ENCODE assay signal across 33 cellular contexts in genomic region chr1:80846966-80847365, GRCh38.
"Had no signal": no experiment of that assay in that cellular context is flagged by ENCODE, and none has a peak within 500 bp of the region (broad histone marks: within the 10 kb centered on the region; RNA-seq: fewer than 3 reads in every experiment).

No MANE protein-coding gene starts in this region.

- H3K4me3 Mint-ChIP-seq: activated B cell treated with CpG ODN at 0.5 μM for 24 hours; activated CD4-positive, alpha-beta memory T cell treated with anti-CD3 and anti-CD28 coated beads for 36 hours; activated naive CD4-positive, alpha-beta T cell treated with anti-CD3 and anti-CD28 coated beads for 36 hours; activated T-cell treated with anti-CD3 and anti-CD28 coated beads, Interleukin-2, amount 50 U/mL, for 4 hours; activated T-helper 1 cell treated with anti-CD3 and anti-CD28 coated beads, Interleukin-12 subunit alpha, Interleukin-12 subunit beta, Interleukin-2, Interleukin-4 antibody, amounts not matched to agents 30 ng/mL and 10 ng/mL and 1 ng/mL, durations not matched to agents 14 hours and 24 hours and 36 hours; brain; central memory CD8-positive, alpha-beta T cell; T-helper 1 cell treated with Interleukin-12 subunit alpha and Interleukin-12 subunit beta and Interleukin-4 antibody, amounts not matched to agents 30 μg/mL and 1 μg/mL, for 36 hours had no signal

- H3K27ac Mint-ChIP-seq: activated B cell treated with CpG ODN at 0.5 μM for 24 hours; activated CD4-positive, alpha-beta memory T cell treated with anti-CD3 and anti-CD28 coated beads for 36 hours; activated naive CD4-positive, alpha-beta T cell treated with anti-CD3 and anti-CD28 coated beads for 36 hours; activated naive CD4-positive, alpha-beta T cell treated with anti-CD3 and anti-CD28 coated beads, Interleukin-2, amount 50 U/mL, for 72 hours; activated T-helper 1 cell treated with anti-CD3 and anti-CD28 coated beads, Interleukin-12 subunit alpha, Interleukin-12 subunit beta, Interleukin-2, Interleukin-4 antibody, amounts not matched to agents 30 ng/mL and 10 ng/mL and 1 ng/mL, durations not matched to agents 14 hours and 24 hours and 36 hours; brain; T-helper 1 cell treated with Interleukin-12 subunit alpha and Interleukin-12 subunit beta and Interleukin-4 antibody, amounts not matched to agents 30 μg/mL and 1 μg/mL, for 36 hours had no signal

- H3K36me3 Mint-ChIP-seq: activated CD4-positive, alpha-beta memory T cell treated with anti-CD3 and anti-CD28 coated beads for 36 hours; activated naive CD4-positive, alpha-beta T cell treated with anti-CD3 and anti-CD28 coated beads, Interleukin-2, amount 50 U/mL, for 72 hours; brain had no signal

- ATAC-seq: activated naive CD4-positive, alpha-beta T cell treated with anti-CD3 and anti-CD28 coated beads, Interleukin-2, amount 50 U/mL, for 72 hours; activated T-cell treated with anti-CD3 and anti-CD28 coated beads, Interleukin-2, amount 50 U/mL, for 4 hours; Panc1 had no signal

- H3K4me1 ChIP-seq: SJSA1 had no signal

- H3K27ac ChIP-seq: cardiac muscle cell, SJSA1, VCaP had no signal

- DNase-seq: activated B cell treated with CpG ODN at 0.5 μM for 24 hours; activated CD4-positive, alpha-beta memory T cell treated with anti-CD3 and anti-CD28 coated beads for 36 hours; activated CD4-positive, alpha-beta T cell treated with anti-CD3 and anti-CD28 coated beads for 4 hours; activated CD4-positive, alpha-beta T cell treated with anti-CD3 and anti-CD28 coated beads, Interleukin-2, amount 50 U/mL, for 1 hour; activated CD4-positive, CD25-positive, alpha-beta regulatory T cell treated with anti-CD3 and anti-CD28 coated beads, Interleukin-2, amount 50 U/mL, for 72 hours; activated CD8-positive, alpha-beta memory T cell treated with anti-CD3 and anti-CD28 coated beads, Interleukin-2, amount 50 U/mL, for 4 hours; activated gamma-delta T cell treated with Interleukin-2 at 50 U/mL for 16 hours; activated naive CD4-positive, alpha-beta T cell treated with anti-CD3 and anti-CD28 coated beads for 36 hours; activated T-cell treated with anti-CD3 and anti-CD28 coated beads for 4 hours; activated T-cell treated with anti-CD3 and anti-CD28 coated beads, Interleukin-2, amount 50 U/mL, for 4 hours; anterior cingulate cortex; Kasumi-1; KG1; NCI-H1092 treated with DMSO at 0.1 percent for 48 hours; NCI-H1417 treated with DMSO at 0.1 percent for 48 hours; NCI-H187 treated with DMSO at 0.1 percent for 48 hours; NCI-H2081; NCI-H226; NCI-H446 treated with DMSO at 0.1 percent for 48 hours; NCI-H524; NCI-H69; NCI-H82; SHP77 treated with DMSO at 0.1 percent for 48 hours; SK-N-SH had no signal

- H3K4me1 Mint-ChIP-seq: activated B cell treated with CpG ODN at 0.5 μM for 24 hours; brain; central memory CD8-positive, alpha-beta T cell had no signal

- H3K9me3 ChIP-seq: SJSA1, SK-N-SH had no signal

- H3K9me3 Mint-ChIP-seq: activated T-helper 1 cell treated with anti-CD3 and anti-CD28 coated beads, Interleukin-12 subunit alpha, Interleukin-12 subunit beta, Interleukin-2, Interleukin-4 antibody, amounts not matched to agents 30 ng/mL and 10 ng/mL and 1 ng/mL, durations not matched to agents 14 hours and 24 hours and 36 hours had no signal

- H3K27me3 ChIP-seq: cardiac muscle cell, SJSA1 had no signal

- H3K27me3 Mint-ChIP-seq: activated B cell treated with CpG ODN at 0.5 μM for 24 hours; activated CD4-positive, alpha-beta memory T cell treated with anti-CD3 and anti-CD28 coated beads for 36 hours; brain; central memory CD8-positive, alpha-beta T cell had no signal

- H3K4me3 ChIP-seq: cardiac muscle cell, SJSA1 had no signal
